In the genomic region with DNA sequence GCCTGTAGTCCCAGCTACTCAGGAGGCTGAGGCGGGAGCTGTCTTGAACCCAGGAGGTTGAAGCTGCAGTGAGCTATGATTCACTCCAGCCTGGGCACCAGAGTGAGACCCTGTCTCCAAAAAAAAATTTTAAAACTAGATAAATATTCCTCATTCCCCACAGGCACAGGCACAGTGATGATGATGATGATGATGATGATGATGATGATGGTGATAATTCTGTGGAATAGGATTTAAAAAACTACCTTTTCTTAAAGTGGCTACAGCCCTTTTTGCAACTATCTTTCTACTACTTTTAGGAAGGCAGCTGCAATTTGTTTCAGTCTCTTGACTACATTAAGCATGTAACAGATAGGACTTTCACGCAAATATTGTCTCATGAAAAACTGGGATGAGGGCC, we compare ENCODE assay signal across 35 cellular contexts.
DNase-seq lines count a peak whose midpoint lies in the region; ATAC-seq, FAIRE-seq and TF ChIP-seq lines count a peak whose summit lies in the region.
"Had no signal": no experiment of that assay in that cellular context is flagged by ENCODE, and none has a peak within 500 bp of the region (broad histone marks: within the 10 kb centered on the region; RNA-seq: fewer than 3 reads in every experiment).

No MANE protein-coding gene starts in this region.

- POLR2A ChIA-PET in HepG2 (lab: Yijun Ruan, JAX) (no interaction called here), HEK293 (lab: Yijun Ruan, JAX) (no interaction called here), K562 (lab: Yijun Ruan, JAX) (no interaction called here)

- no peaks in the 10 kb centered on the region for H3K79me1 ChIP-seq in mesendoderm (ENCODE audit: low read length)

- H4K20me1 ChIP-seq in HepG2 (ENCODE audit: insufficient read depth, low read length) (no peaks in the 10 kb centered on the region), K562 (replicated peaks; ENCODE audit: control insufficient read depth, insufficient read depth, low read length) (no peaks in the 10 kb centered on the region)
- H4K20me1 ChIP-seq: BLaER1; BLaER1 treated with 17β-estradiol and CSF1 and Interleukin-3, amounts not matched to agents 10 nM and 100 nM had no signal

- H2BK15ac ChIP-seq in mesendoderm (replicated peaks; ENCODE audit: low read depth): no peak overlapping the region

- H3K27me3 ChIP-seq in HepG2 (ENCODE audit: control insufficient read depth in 1 of 2, insufficient read depth in 2 of 2, low read length in 2 of 2) (no peaks in the 10 kb centered on the region), right lobe of liver (no peaks in the 10 kb centered on the region), K562 (ENCODE audit: control insufficient read depth in 2 of 2, insufficient read depth in 2 of 2, low read length in 2 of 2) (peaks cover 8 to 13% of the 10 kb centered on the region in 2 experiments; a peak in 4 of 5 replicates), mesendoderm (ENCODE audit: insufficient read depth, low read length, poor library complexity) (no peaks in the 10 kb centered on the region)
- H3K27me3 ChIP-seq: BE2C; BLaER1; BLaER1 treated with 17β-estradiol and CSF1 and Interleukin-3, amounts not matched to agents 10 nM and 100 nM had no signal

- in situ Hi-C loops in HepG2 (cut with HindIII; ENCODE audit: extremely low pct_ligation_motif_present, low pct_unique_long_range_greater_than_20kb): loop anchor here (25.0 kb wide), 1 partner anchor 494 kb away; no protein-coding TSS in a partner anchor
- in situ Hi-C loops in K562 (cut with MboI): no loop called here

- H3K4me2 ChIP-seq in HepG2 (ENCODE audit: low read depth, low read length) (no peak overlapping the region), K562 (ENCODE audit: insufficient read depth, low read length) (no peak overlapping the region), mesendoderm (ENCODE audit: low read length) (no peak overlapping the region)
- H3K4me2 ChIP-seq: A549; BLaER1; BLaER1 treated with 17β-estradiol and CSF1 and Interleukin-3, amounts not matched to agents 10 nM and 100 nM had no signal

- FAIRE-seq in HepG2 (lab: Jason Lieb, UNC) (no peak), K562 (lab: Jason Lieb, UNC) (no peak)
- FAIRE-seq: A204.1, A549, D721Med had no signal

- intact Hi-C loops in HepG2 (cut with micrococcal nuclease; ENCODE audit: unreplicated experiment): no loop called here
- intact Hi-C loops in right lobe of liver (cut with DNase I): no loop called here
- intact Hi-C loops in K562 (cut with micrococcal nuclease): no loop called here

- H4K8ac ChIP-seq in mesendoderm (ENCODE audit: low read depth, low read length): no peak overlapping the region

- H2AFZ ChIP-seq in HepG2 (ENCODE audit: low read length) (no peak overlapping the region), K562 (ENCODE audit: low read depth, low read length) (no peak overlapping the region)

- H2BK5ac ChIP-seq in mesendoderm (ENCODE audit: low read length): no peak overlapping the region

- WGBS in HepG2 (ENCODE audit: low lambda C conversion rate): 64% methylated on average over 2 of the region's 2 CpGs
- WGBS in right lobe of liver (ENCODE audit: insufficient coverage, low coverage, low lambda C conversion rate, missing lambda C conversion rate): 92% methylated on average over 2 of the region's 2 CpGs
- WGBS in K562 (ENCODE audit: insufficient coverage, low coverage, missing lambda C conversion rate): 2% methylated on average over 2 of the region's 2 CpGs
- WGBS in mesendoderm (ENCODE audit: extremely low coverage, insufficient coverage, low lambda C conversion rate): no CpG with 5 or more reads among the region's 2 CpGs

- TF ChIP-seq EP300 in HepG2 (IDR thresholded peaks at IDR 0.05; ENCODE audit: low read depth in 2 of 2, low read length in 2 of 2) (no peak), HepG2 (CRISPR knock-in tag; IDR thresholded peaks at IDR 0.05; ENCODE audit: borderline replicate concordance) (no peak), K562 (IDR thresholded peaks at IDR 0.05; ENCODE audit: low read length) (no peak)

- peak overlapping the region; percentile 70 for H3K4ac ChIP-seq in mesendoderm (ENCODE audit: low read depth, low read length)

- no peak overlapping the region for H2AK5ac ChIP-seq in mesendoderm (ENCODE audit: low read length)

- no peak overlapping the region for H4K5ac ChIP-seq in mesendoderm (ENCODE audit: low read length)

- ATAC-seq in HepG2: no peak
- ATAC-seq in right lobe of liver: no peak
- no peak; the same call in 2 of the 3 replicates for ATAC-seq in K562
- ATAC-seq: A549; CD8-positive, alpha-beta T cell had no signal

- TF ChIP-seq POLR2A in HepG2 (IDR thresholded peaks at IDR 0.05; ENCODE audit: insufficient read depth in 1 of 2, low read depth in 2 of 2, low read length in 2 of 2) (no peak), right lobe of liver (IDR thresholded peaks at IDR 0.05) (no peak), K562 (conservative IDR thresholded peaks at IDR 0.05) (no peak)

- TF ChIP-seq RAD21 in HepG2 (CRISPR knock-in tag; IDR thresholded peaks at IDR 0.05) (no peak), K562 (CRISPR knock-in tag; conservative IDR thresholded peaks at IDR 0.05 in 1 of 2, IDR thresholded peaks at IDR 0.05 in 1 of 2) (no peak)

- no peak overlapping the region for H3K18ac ChIP-seq in mesendoderm (ENCODE audit: low read length)

- H3K4me3 ChIP-seq in HepG2 (replicated peaks in 1 of 3; ENCODE audit: insufficient read depth in 1 of 3, low read depth in 2 of 3, low read length in 3 of 3) (no peak overlapping the region), right lobe of liver (no peak overlapping the region), HEK293 (ENCODE audit: low read depth, low read length) (no peak overlapping the region), K562 (no peak overlapping the region), mesendoderm (ENCODE audit: low read length) (no peak overlapping the region)
- H3K4me3 ChIP-seq: A549; BLaER1; BLaER1 treated with 17β-estradiol and CSF1 and Interleukin-3, amounts not matched to agents 10 nM and 100 nM had no signal

- CTCF ChIA-PET in HepG2 (lab: Yijun Ruan, JAX; ENCODE audit: low intra/inter-chr PET ratio, low total read pairs) (no interaction called here), HEK293 (lab: Yijun Ruan, JAX) (no interaction called here), K562 (lab: Yijun Ruan, JAX; ENCODE audit: low intra/inter-chr PET ratio) (no interaction called here)

- no peaks in the 10 kb centered on the region for H3K9me1 ChIP-seq in K562 (ENCODE audit: control insufficient read depth, insufficient read depth, low read length)

- H3K4me1 ChIP-seq in HepG2 (ENCODE audit: insufficient read depth, low read length) (no peaks in the 10 kb centered on the region), right lobe of liver (no peaks in the 10 kb centered on the region), HEK293 (ENCODE audit: control insufficient read depth, insufficient read depth, low read length) (no peaks in the 10 kb centered on the region), K562 (replicated peaks in 1 of 2; ENCODE audit: control insufficient read depth in 2 of 2, insufficient read depth in 2 of 2, low read length in 2 of 2) (no peaks in the 10 kb centered on the region), mesendoderm (ENCODE audit: control insufficient read depth, low read depth, low read length) (peaks cover 1% of the 10 kb centered on the region)
- H3K4me1 ChIP-seq: A549, BE2C, Caco-2 had no signal

- TF ChIP-seq CTCF in HepG2 (CRISPR knock-in tag; IDR thresholded peaks at IDR 0.05) (no peak), right lobe of liver (IDR thresholded peaks at IDR 0.05) (no peak), HEK293 (tag by site-specific recombination; IDR thresholded peaks at IDR 0.05) (no peak), K562 (IDR thresholded peaks at IDR 0.05 in 2 of 3, conservative IDR thresholded peaks at IDR 0.05 in 1 of 3; ENCODE audit: insufficient read depth in 2 of 3, low read depth in 1 of 3, low read length in 3 of 3) (no peak)

- no peak overlapping the region for H3K9ac ChIP-seq in HepG2 (ENCODE audit: insufficient read depth, low read depth, low read length)
- H3K9ac ChIP-seq in K562 (ENCODE audit: insufficient read depth in 1 of 2, low read depth in 2 of 2, low read length in 2 of 2): no peak overlapping the region
- H3K9ac ChIP-seq in mesendoderm (ENCODE audit: low read length): no peak overlapping the region
- H3K9ac ChIP-seq: BLaER1; BLaER1 treated with 17β-estradiol and CSF1 and Interleukin-3, amounts not matched to agents 10 nM and 100 nM had no signal

- H3K36me3 ChIP-seq in HepG2 (replicated peaks in 1 of 2; ENCODE audit: control insufficient read depth in 1 of 2, insufficient read depth in 2 of 2, low read length in 2 of 2) (no peaks in the 10 kb centered on the region), right lobe of liver (no peaks in the 10 kb centered on the region), HEK293 (ENCODE audit: control insufficient read depth in 2 of 2, insufficient read depth in 1 of 2, low read length in 2 of 2) (no peaks in the 10 kb centered on the region), K562 (ENCODE audit: control insufficient read depth, insufficient read depth, low read length) (no peaks in the 10 kb centered on the region), mesendoderm (ENCODE audit: control insufficient read depth, insufficient read depth, low read length) (no peaks in the 10 kb centered on the region)
- H3K36me3 ChIP-seq: BE2C; BLaER1; BLaER1 treated with 17β-estradiol and CSF1 and Interleukin-3, amounts not matched to agents 10 nM and 100 nM had no signal

- H3K56ac ChIP-seq in mesendoderm (ENCODE audit: low read length): no peak overlapping the region

- no peak for DNase-seq in HepG2 (ENCODE audit: low spot score)
- DNase-seq in right lobe of liver: no peak
- no peak for DNase-seq in K562 (ENCODE audit: extremely low read depth in 1 of 4, low spot score in 3 of 4)
- DNase-seq in mesendoderm: no peak
- no peak for DNase-seq in NAMALWA (ENCODE audit: low spot score)
- no peak for DNase-seq in NCI-H2171 (lab: John Stamatoyannopoulos, UW)
- no peak for DNase-seq in GM19238 (ENCODE audit: insufficient read length, low spot score)
- DNase-seq: 8988T; ACHN; AML-193; BE2C; C1 segment of cervical spinal cord; Caco-2; Calu3; CD4-positive, alpha-beta memory T cell; CD4-positive, alpha-beta T cell; CD4-positive, CD25-positive, alpha-beta regulatory T cell; CD8-positive, alpha-beta memory T cell; CD8-positive, alpha-beta T cell; COR-L47; DMS 273 treated with DMSO at 0.1 percent for 48 hours; DMS153; DMS53; DMS79; DMS79 treated with DMSO at 0.1 percent for 48 hours; DND-41; EL had no signal

- H3K79me2 ChIP-seq in HepG2 (ENCODE audit: insufficient read depth, low read length) (no peaks in the 10 kb centered on the region), K562 (ENCODE audit: control insufficient read depth, insufficient read depth, low read length) (no peaks in the 10 kb centered on the region), mesendoderm (ENCODE audit: control insufficient read depth, insufficient read depth, low read length) (no peaks in the 10 kb centered on the region)

- no peak overlapping the region for H3K23ac ChIP-seq in mesendoderm (ENCODE audit: low read length)

- no TSS peak for BruUV-seq in HepG2 (replicated peaks; lab: Mats Ljungman, UMichigan)
- no TSS peak for BruUV-seq in K562 (replicated peaks; lab: Mats Ljungman, UMichigan)

- H2BK120ac ChIP-seq in mesendoderm (ENCODE audit: low read depth, low read length): no peak overlapping the region

- no peaks in the 10 kb centered on the region for H3K9me3 ChIP-seq in HepG2 (ENCODE audit: low read length)
- no peaks in the 10 kb centered on the region for H3K9me3 ChIP-seq in right lobe of liver
- no peaks in the 10 kb centered on the region for H3K9me3 ChIP-seq in HEK293 (ENCODE audit: control insufficient read depth, insufficient read depth, low read depth, low read length)
- H3K9me3 ChIP-seq in K562 (replicated peaks; ENCODE audit: control insufficient read depth, insufficient read depth, low read depth, low read length): no peaks in the 10 kb centered on the region
- H3K9me3 ChIP-seq: A549, Caco-2 had no signal

- H3K27ac ChIP-seq in HepG2 (ENCODE audit: extremely low read length, insufficient read depth, low read length) (no peak overlapping the region), right lobe of liver (no peak overlapping the region), HEK293 (ENCODE audit: extremely low read depth, low read depth, low read length) (no peak overlapping the region), K562 (ENCODE audit: extremely low read depth, low read depth, low read length) (no peak overlapping the region), mesendoderm (ENCODE audit: low read depth, low read length) (no peak overlapping the region)
- H3K27ac ChIP-seq: 22Rv1; A549; BLaER1; BLaER1 treated with 17β-estradiol and CSF1 and Interleukin-3, amounts not matched to agents 10 nM and 100 nM; C4-2B had no signal

Comparison
In these comparisons a context has a peak if more than half of its experiments do, and no peak if none do; other contexts are left out.
1. Of the 241 proteins assayed by ChIP-seq in both HepG2 and K562: peak only in HepG2: none; only in K562: ZNF121; in both: none; in neither: 239; mixed calls (peak in some experiments, not most) for 1.